In genomic region chr16:70725912-70726828, GRCh38 we compare ENCODE assay signal across 9 cellular contexts. TPM values are rescaled to one million over a fixed set of nuclear protein-coding genes. Genes with fewer than 3 reads are reported as not detected.
DNase-seq lines count a peak whose midpoint lies in the region; ATAC-seq and TF ChIP-seq lines count a peak whose summit lies in the region.
"Had no signal": no experiment of that assay in that cellular context is flagged by ENCODE, and none has a peak within 500 bp of the region (broad histone marks: within the 10 kb centered on the region; RNA-seq: fewer than 3 reads in every experiment).

No MANE protein-coding gene starts in this region.

- peaks cover 27 to 28% of the 10 kb centered on the region in 2 donors for H3K4me1 ChIP-seq in adrenal gland (replicated peaks in 1 of 2)
- peaks cover 0 to 47% (median 29%) of the 10 kb centered on the region in 3 donors for H3K4me1 ChIP-seq in gastroesophageal sphincter
- peaks cover 8 to 28% of the 10 kb centered on the region in 2 donors for H3K4me1 ChIP-seq in muscle layer of duodenum (ENCODE audit: control insufficient read depth in 1 of 2, insufficient read depth in 2 of 2, low read length in 2 of 2)
- peaks cover 16 to 23% of the 10 kb centered on the region in 2 donors for H3K4me1 ChIP-seq in thyroid gland

- H3K4me3 ChIP-seq in adrenal gland: no peak overlapping the region
- H3K4me3 ChIP-seq in gastroesophageal sphincter: peak overlapping the region in 1 of 2 donors; percentile 16
- peak overlapping the region in 1 of 2 donors; percentile 25 for H3K4me3 ChIP-seq in muscle layer of duodenum (ENCODE audit: low read depth in 1 of 2, low read length in 2 of 2)
- no peak overlapping the region for H3K4me3 ChIP-seq in thyroid gland (replicated peaks in 1 of 3)

- peak overlapping the region; percentile 37 to 93 (median 81) for H3K27ac ChIP-seq in adrenal gland
- peak overlapping the region; percentile 58 to 91 (median 89) for H3K27ac ChIP-seq in gastroesophageal sphincter
- peak overlapping the region; percentile 82 for H3K27ac ChIP-seq in muscle layer of duodenum (ENCODE audit: low read length)
- peak overlapping the region; percentile 82 to 88 (median 84) for H3K27ac ChIP-seq in thyroid gland
- H3K27ac ChIP-seq: neutrophil had no signal

- WGBS in adrenal gland, 4 donors: 72 to 86% (median 79%) methylated on average over 12 to 31 of the region's 31 CpGs
- 63 to 90% methylated on average over 2 to 4 of the region's 31 CpGs for WGBS in gastroesophageal sphincter (ENCODE audit: low coverage in 1 of 2), 2 donors
- 48 to 76% methylated on average over 18 to 31 of the region's 31 CpGs for WGBS in thyroid gland, 2 donors

- H3K27me3 ChIP-seq in adrenal gland: no peaks in the 10 kb centered on the region
- no peaks in the 10 kb centered on the region for H3K27me3 ChIP-seq in gastroesophageal sphincter
- no peaks in the 10 kb centered on the region for H3K27me3 ChIP-seq in muscle layer of duodenum (ENCODE audit: low read depth, low read length)
- H3K27me3 ChIP-seq in thyroid gland: no peaks in the 10 kb centered on the region
- H3K27me3 ChIP-seq: neutrophil had no signal

- TF ChIP-seq CTCF in adrenal gland (IDR thresholded peaks at IDR 0.05): no peak
- TF ChIP-seq CTCF in gastroesophageal sphincter (IDR thresholded peaks at IDR 0.05): no peak
- TF ChIP-seq CTCF in thyroid gland (IDR thresholded peaks at IDR 0.05): no peak
- no peak for TF ChIP-seq CTCF in GM20000 (IDR thresholded peaks at IDR 0.05; ENCODE audit: extremely low read depth, missing control alignments)

- no peaks in the 10 kb centered on the region for H3K9me3 ChIP-seq in adrenal gland (replicated peaks in 1 of 3)
- no peaks in the 10 kb centered on the region for H3K9me3 ChIP-seq in gastroesophageal sphincter
- no peaks in the 10 kb centered on the region for H3K9me3 ChIP-seq in muscle layer of duodenum (ENCODE audit: control insufficient read depth in 1 of 2, low read length in 2 of 2)
- no peaks in the 10 kb centered on the region for H3K9me3 ChIP-seq in thyroid gland
- H3K9me3 ChIP-seq: neutrophil had no signal

- ATAC-seq in gastroesophageal sphincter (peak; percentile 72), GM21723 (IDR thresholded peaks at IDR 0.05; ENCODE audit: unreplicated experiment) (no peak)

- DNase-seq in adrenal gland (peak in 6 of 7 donors; percentile 43 to 84 (median 64)), thyroid gland (peak; percentile 63 to 66), GM20000 (ENCODE audit: low spot score) (no peak), DMS153 treated with DMSO at 0.1 percent for 48 hours (lab: John Stamatoyannopoulos, UW; ENCODE audit: unreplicated experiment) (no peak), AG08396 (ENCODE audit: low spot score) (no peak)

- H3K36me3 ChIP-seq in adrenal gland (replicated peaks in 1 of 2) (peaks cover 0 to 6% of the 10 kb centered on the region in 2 donors), gastroesophageal sphincter (peaks cover 0 to 24% of the 10 kb centered on the region in 2 donors), muscle layer of duodenum (ENCODE audit: control insufficient read depth in 1 of 2, insufficient read depth in 2 of 2, low read length in 2 of 2) (peaks cover 5 to 14% of the 10 kb centered on the region in 2 donors), thyroid gland (peaks cover 4 to 7% of the 10 kb centered on the region in 2 donors)

- TF ChIP-seq POLR2A in adrenal gland (IDR thresholded peaks at IDR 0.05) (no peak), gastroesophageal sphincter (IDR thresholded peaks at IDR 0.05) (no peak), thyroid gland (IDR thresholded peaks at IDR 0.05) (no peak)

- intact Hi-C loops in adrenal gland (cut with DNase I): no loop called here
- intact Hi-C loops in thyroid gland (cut with DNase I): no loop called here

- no peak for TF ChIP-seq EP300 in gastroesophageal sphincter (IDR thresholded peaks at IDR 0.05)

RNA-seq across cellular contexts. Expression of gene MTSS2, which starts 40.3 kb away (rescaled TPM):
- total RNA-seq in adrenal gland: 100 to 1,000 TPM in 1 of 8 donors, 10 to 100 TPM in 7; 60.1 to 127 (median 76.2) TPM
- 100 to 1,000 TPM in 1 of 3 donors, 10 to 100 TPM in 2; 32.4 to 145 (median 39.2) TPM for polyA plus RNA-seq in adrenal gland
- total RNA-seq in gastroesophageal sphincter: 100 to 1,000 TPM in 1 of 4 donors, 10 to 100 TPM in 3; 70.9 to 234 (median 85.9) TPM
- 10 to 100 TPM; 11.3 to 39.8 (median 26.7) TPM for total RNA-seq in thyroid gland

Comparison
In these comparisons a context has a peak if more than half of its experiments do, and no peak if none do; other contexts are left out.
1. DNase-seq: peak in adrenal gland (6 of 7) and thyroid gland (2 of 2); none in GM20000 (single experiment), DMS153 treated with DMSO at 0.1 percent for 48 hours (single experiment) and AG08396 (single experiment).
2. Peak in every context shown above with its lines, with median percentiles within 50 percentile points of each other: H3K27ac ChIP-seq.